Comparison of ENCODE assay signal across 8 cellular contexts in the genomic region with DNA sequence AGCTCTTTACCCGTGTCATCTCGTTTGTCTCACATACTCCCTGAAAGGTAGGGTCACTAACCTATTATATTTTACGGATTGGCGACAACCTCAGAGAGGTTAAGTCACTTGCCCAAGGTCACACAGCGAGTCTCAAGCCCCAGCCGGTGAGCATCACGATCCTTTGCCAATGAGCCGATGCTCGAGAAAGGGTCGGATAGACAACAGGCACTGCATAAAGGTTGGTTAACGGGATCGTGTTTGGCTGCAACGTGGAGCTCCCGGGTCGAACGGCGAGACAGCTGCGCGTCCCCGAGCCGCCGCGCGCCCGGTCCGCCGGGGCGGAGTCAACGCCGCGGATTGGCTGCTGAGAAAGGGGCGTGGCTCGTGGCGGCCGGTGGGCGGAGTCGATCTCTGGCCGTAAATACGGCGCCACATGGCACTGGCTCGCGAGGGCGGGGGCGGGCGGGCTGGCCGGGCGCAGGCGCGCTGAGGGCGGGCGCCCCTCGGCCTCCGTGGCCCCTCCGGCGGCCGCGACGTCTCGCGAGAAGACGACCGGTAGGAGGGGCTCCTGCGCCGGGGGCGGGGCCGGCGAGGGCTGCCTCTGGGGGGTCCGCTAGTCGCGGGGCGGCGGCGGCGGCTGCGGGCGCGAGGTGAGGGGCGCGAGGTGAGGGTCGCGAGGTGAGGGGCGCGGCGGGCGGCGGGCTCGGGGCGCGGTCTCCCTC.
A peak's percentile ranks its signal among the peaks of the same experiment; 100 is the strongest.
DNase-seq lines count a peak whose midpoint lies in the region; ATAC-seq lines count a peak whose summit lies in the region.

TSS of gene CHST12 (plus strand) at position 598 of the 704 bp plus-strand sequence. CDS start 29,029 bp downstream, outside the sequence.

- H3K27ac ChIP-seq in ACC112 (ENCODE audit: low read depth, low read length), result no peak within 1 kb of the TSS

- H3K79me2 ChIP-seq in ACC112 (ENCODE audit: control insufficient read depth, insufficient read depth, low read length, unreplicated experiment), result peaks cover 18% of the 10 kb centered on the region

- peak; percentile 45 for ATAC-seq in GM18907 (IDR thresholded peaks at IDR 0.05; ENCODE audit: unreplicated experiment)
- ATAC-seq in HG03280 (IDR thresholded peaks at IDR 0.05; ENCODE audit: unreplicated experiment), result peak; percentile 53

- no peaks in the 10 kb centered on the region for H3K36me3 ChIP-seq in ACC112 (ENCODE audit: insufficient read depth, low read length)

- H3K4me3 ChIP-seq in ACC112 (ENCODE audit: low read depth, low read length), result peak within 1 kb of the TSS; percentile 99

- H2AFZ ChIP-seq in ACC112 (ENCODE audit: low read length, unreplicated experiment), result peak within 1 kb of the TSS; percentile 90

- peaks cover 23% of the 10 kb centered on the region for H3K4me1 ChIP-seq in ACC112 (ENCODE audit: control insufficient read depth, insufficient read depth, low read length, unreplicated experiment)

- peak; percentile 86 for DNase-seq in NCI-H345 treated with DMSO at 0.1 percent for 48 hours (lab: John Stamatoyannopoulos, UW; ENCODE audit: unreplicated experiment)
- peak; percentile 91 for DNase-seq in activated CD4-positive, alpha-beta T cell treated with anti-CD3 and anti-CD28 coated beads for 1 hour
- DNase-seq in cerebellar nuclear complex (lab: John Stamatoyannopoulos, UW), result peak; percentile 75 to 82
- peak; percentile 97 for DNase-seq in islet precursor cell
- peak; percentile 84 to 90 for DNase-seq in stimulated activated CD4-positive, alpha-beta T cell treated with anti-CD3 and anti-CD28 coated beads, Interleukin-12 subunit alpha, Interleukin-12 subunit beta, amount 100 ng/mL, for 24 hours (ENCODE audit: low read depth in 2 of 2)

- H3K27me3 ChIP-seq in ACC112 (ENCODE audit: insufficient read depth, low read length), result no peaks in the 10 kb centered on the region
